ENCODE assay signal across 8 cellular contexts in genomic region chr13:82688400-82688999, GRCh38.
A peak's percentile ranks its signal among the peaks of the same experiment; 100 is the strongest.
DNase-seq lines count a peak whose midpoint lies in the region; ATAC-seq and TF ChIP-seq lines count a peak whose summit lies in the region.

No MANE protein-coding gene starts in this region.

- no peak for DNase-seq in activated CD8-positive, alpha-beta memory T cell treated with anti-CD3 and anti-CD28 coated beads, Interleukin-2, amount 10 ng/mL, durations not matched to agents 7 days and 5 days
- no peak for DNase-seq in activated CD8-positive, alpha-beta memory T cell treated with anti-CD3 and anti-CD28 coated beads, Interleukin-2, amount 50 U/mL, for 48 hours
- DNase-seq in NCI-H1694 (lab: John Stamatoyannopoulos, UW), result no peak
- no peak for DNase-seq in NCI-H2171 treated with DMSO at 0.1 percent for 48 hours (lab: John Stamatoyannopoulos, UW)
- DNase-seq in stimulated activated naive CD4-positive, alpha-beta T cell treated with Interleukin-2 at 50 U/mL for 16 hours (lab: John Stamatoyannopoulos, UW), result no peak

- no peaks in the 10 kb centered on the region for H3K36me3 Mint-ChIP-seq in activated CD8-positive, alpha-beta memory T cell treated with anti-CD3 and anti-CD28 coated beads, Interleukin-2, amount 10 ng/mL, durations not matched to agents 7 days and 5 days

- H3K4me3 Mint-ChIP-seq in activated CD8-positive, alpha-beta memory T cell treated with anti-CD3 and anti-CD28 coated beads, Interleukin-2, amount 10 ng/mL, durations not matched to agents 7 days and 5 days, result peak overlapping the region; percentile 71

- H3K4me1 ChIP-seq in muscle layer of duodenum (ENCODE audit: control insufficient read depth in 1 of 2, insufficient read depth in 2 of 2, low read length in 2 of 2), result no peaks in the 10 kb centered on the region

- H3K27me3 ChIP-seq in muscle layer of duodenum (ENCODE audit: low read depth, low read length), result no peaks in the 10 kb centered on the region

- CTCF ChIA-PET in activated CD8-positive, alpha-beta memory T cell treated with anti-CD3 and anti-CD28 coated beads, Interleukin-2, amount 10 ng/mL, durations not matched to agents 7 days and 5 days (lab: Charles Lee), result no interaction called here

- TF ChIP-seq CTCF in WI38 (IDR thresholded peaks at IDR 0.05; ENCODE audit: low read depth, low read length), result no peak

- H3K27me3 Mint-ChIP-seq in activated CD8-positive, alpha-beta memory T cell treated with anti-CD3 and anti-CD28 coated beads, Interleukin-2, amount 10 ng/mL, durations not matched to agents 7 days and 5 days, result no peaks in the 10 kb centered on the region

- H3K9me3 ChIP-seq in muscle layer of duodenum (ENCODE audit: control insufficient read depth in 1 of 2, low read length in 2 of 2), result no peaks in the 10 kb centered on the region

- H3K27ac ChIP-seq in muscle layer of duodenum (ENCODE audit: low read length), result no peak overlapping the region

- no peaks in the 10 kb centered on the region for H3K36me3 ChIP-seq in muscle layer of duodenum (ENCODE audit: control insufficient read depth in 1 of 2, insufficient read depth in 2 of 2, low read length in 2 of 2)

- peak; percentile 84 for ATAC-seq in activated CD8-positive, alpha-beta memory T cell treated with anti-CD3 and anti-CD28 coated beads, Interleukin-2, amount 10 ng/mL, durations not matched to agents 7 days and 5 days
- ATAC-seq in HG03066 (IDR thresholded peaks at IDR 0.05; ENCODE audit: low read depth, unreplicated experiment), result peak; percentile 82

- peak overlapping the region; percentile 82 for H3K27ac Mint-ChIP-seq in activated CD8-positive, alpha-beta memory T cell treated with anti-CD3 and anti-CD28 coated beads, Interleukin-2, amount 10 ng/mL, durations not matched to agents 7 days and 5 days

- peaks cover 2% of the 10 kb centered on the region for H3K9me3 Mint-ChIP-seq in activated CD8-positive, alpha-beta memory T cell treated with anti-CD3 and anti-CD28 coated beads, Interleukin-2, amount 10 ng/mL, durations not matched to agents 7 days and 5 days (ENCODE audit: low read depth)

- peak overlapping the region; percentile 55 for H3K4me3 ChIP-seq in WI38 (ENCODE audit: low read depth, low read length)
- H3K4me3 ChIP-seq in muscle layer of duodenum (ENCODE audit: low read depth in 1 of 2, low read length in 2 of 2), result peak overlapping the region; percentile 32 to 56

- H3K4me1 Mint-ChIP-seq in activated CD8-positive, alpha-beta memory T cell treated with anti-CD3 and anti-CD28 coated beads, Interleukin-2, amount 10 ng/mL, durations not matched to agents 7 days and 5 days, result peaks cover 18% of the 10 kb centered on the region
